8 cellular contexts compared by ENCODE assay signal in the genomic region with DNA sequence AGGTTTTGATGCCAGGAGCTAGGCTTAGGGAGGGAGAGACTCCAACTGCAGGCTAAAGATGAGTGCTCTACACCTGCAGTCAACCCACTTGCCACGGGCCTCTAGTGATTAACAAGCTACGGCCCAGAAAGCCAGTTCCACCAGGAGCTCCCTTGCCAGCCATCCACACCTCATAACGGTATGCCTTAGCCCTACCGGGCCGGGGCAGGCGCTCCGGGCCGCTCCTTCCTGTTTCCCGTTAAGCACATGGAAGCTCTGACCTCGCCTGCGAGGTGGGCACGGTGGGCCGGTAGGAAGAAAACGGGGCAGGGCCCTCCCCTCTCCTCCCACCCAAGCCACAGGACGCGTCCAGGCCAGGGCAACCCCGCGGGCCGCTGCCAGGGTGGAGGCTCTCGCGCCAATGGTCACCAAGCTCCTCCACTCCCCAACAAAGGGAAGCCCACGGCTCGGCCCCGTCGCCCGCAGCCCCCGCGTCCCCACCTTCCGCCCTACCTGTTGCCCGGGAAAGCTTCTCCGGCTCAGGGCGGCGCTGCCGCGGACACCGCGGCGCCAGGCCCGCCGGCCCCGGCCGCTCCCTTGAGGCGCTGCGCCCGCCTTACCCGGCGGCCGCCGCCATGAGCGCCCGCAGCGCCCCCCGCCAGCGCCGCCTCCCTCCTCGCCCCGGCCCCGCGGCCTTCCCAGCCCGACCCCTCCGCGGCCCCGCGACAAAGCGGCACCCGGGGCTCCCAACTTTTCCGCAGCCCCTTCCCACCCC. TPM values are rescaled to one million over a fixed set of nuclear protein-coding genes. Genes with fewer than 3 reads are reported as not detected.
DNase-seq lines count a peak whose midpoint lies in the region; ATAC-seq and TF ChIP-seq lines count a peak whose summit lies in the region.

No MANE protein-coding gene starts in this region.

- DNase-seq in AML-193 (lab: John Stamatoyannopoulos, UW): peak; percentile 22 to 23
- peak; percentile 55 for DNase-seq in SW480 (ENCODE audit: low spot score)
- DNase-seq in astrocyte of the cerebellum (ENCODE audit: low read depth): no peak
- DNase-seq in hypothalamus (lab: John Stamatoyannopoulos, UW): peak in 33 of 51 donors; percentile 17 to 76 (median 50)
- no peak for DNase-seq in NCI-H1930 (lab: John Stamatoyannopoulos, UW)

- ATAC-seq in GM19324 (IDR thresholded peaks at IDR 0.05; ENCODE audit: low FRiP score, unreplicated experiment): peak; percentile 55
- peak; percentile 31 for ATAC-seq in HG03520 (IDR thresholded peaks at IDR 0.05; ENCODE audit: unreplicated experiment)

- H3K27ac ChIP-seq in skeletal muscle tissue (ENCODE audit: low read depth, low read length): peak overlapping the region; percentile 79

- TF ChIP-seq CTCF in astrocyte of the cerebellum (IDR thresholded peaks at IDR 0.05; ENCODE audit: low read depth, low read length, missing control alignments): no peak

- H3K4me1 ChIP-seq in skeletal muscle tissue (ENCODE audit: control insufficient read depth in 3 of 3, insufficient read depth in 3 of 3, low read length in 3 of 3): peaks cover 44 to 57% (median 44%) of the 10 kb centered on the region in 3 donors

- H3K36me3 ChIP-seq in skeletal muscle tissue (ENCODE audit: control insufficient read depth in 3 of 3, insufficient read depth in 3 of 3, low read length in 3 of 3): peaks cover 0 to 6% (median 0%) of the 10 kb centered on the region in 3 donors

- in situ Hi-C loops in astrocyte of the cerebellum (cut with HindIII; ENCODE audit: low sequenced_read_pairs): no loop called here

- H3K4me3 ChIP-seq in astrocyte of the cerebellum (ENCODE audit: low read depth, low read length) (peak overlapping the region; percentile 80), skeletal muscle tissue (ENCODE audit: low read length in 3 of 3) (peak overlapping the region; percentile 83 to 92 (median 89))

- no peaks in the 10 kb centered on the region for H3K9me3 ChIP-seq in skeletal muscle tissue (ENCODE audit: control insufficient read depth in 3 of 3, low read length in 3 of 3)

- peak overlapping the region; percentile 87 to 95 (median 92) for H3K9ac ChIP-seq in skeletal muscle tissue (ENCODE audit: low read depth in 1 of 3, low read length in 3 of 3)

- H3K27me3 ChIP-seq in skeletal muscle tissue (ENCODE audit: control insufficient read depth in 3 of 3, insufficient read depth in 3 of 3, low read length in 3 of 3): no peaks in the 10 kb centered on the region

RNA-seq across cellular contexts. Expression of gene CERS2, which starts 0.6 kb away (rescaled TPM):
- 44.4 TPM for total RNA-seq in skeletal muscle tissue

RNA-seq across cellular contexts. Expression of gene ANXA9, which starts 8.1 kb away (rescaled TPM):
- not detected for total RNA-seq in skeletal muscle tissue

RNA-seq across cellular contexts. Expression of gene MINDY1, which starts 32.7 kb away (rescaled TPM):
- total RNA-seq in skeletal muscle tissue: 16.2 TPM

RNA-seq across cellular contexts. Expression of gene PRUNE1, which starts 34.2 kb away (rescaled TPM):
- total RNA-seq in skeletal muscle tissue: 9.9 TPM

RNA-seq across cellular contexts. Expression of gene SETDB1, which starts 47.8 kb away (rescaled TPM):
- total RNA-seq in skeletal muscle tissue: 47.5 TPM

Comparison
In these comparisons a context has a peak if more than half of its experiments do, and no peak if none do; other contexts are left out.
1. DNase-seq: peak in AML-193 (2 of 2), SW480 (single experiment) and hypothalamus (33 of 51); none in astrocyte of the cerebellum (single experiment) and NCI-H1930 (0 of 2).